In genomic region chr1:234327577-234328164, GRCh38 we compare ENCODE assay signal across 1 cellular context.
TF ChIP-seq lines count a peak whose summit lies in the region.

No MANE protein-coding gene starts in this region.

TF ChIP-seq in HepG2, 621 proteins besides CTCF, POLR2A, EP300 and RAD21 (continued from another document and continues in another):
- TF ChIP-seq ZNF280B (CRISPR knock-in tag; IDR thresholded peaks at IDR 0.05; ENCODE audit: borderline replicate concordance) (no peak), CREB1 (IDR thresholded peaks at IDR 0.05) (no peak), CREB1 (CRISPR knock-in tag; IDR thresholded peaks at IDR 0.05) (peak; percentile 61; the same call in 1 of the 2 replicates), FLYWCH1 (CRISPR knock-in tag; IDR thresholded peaks at IDR 0.05) (no peak), ZNF451 (CRISPR knock-in tag; IDR thresholded peaks at IDR 0.05) (no peak), AGO2 (optimal IDR thresholded peaks at IDR 0.05; ENCODE audit: low read depth, low read length) (no peak), NR1H2 (CRISPR knock-in tag; IDR thresholded peaks at IDR 0.05; ENCODE audit: borderline replicate concordance, low read depth) (no peak), ZNF670 (CRISPR knock-in tag; IDR thresholded peaks at IDR 0.05; ENCODE audit: borderline replicate concordance) (peak; percentile 41; the same call in 1 of the 2 replicates), TFE3 (CRISPR knock-in tag; IDR thresholded peaks at IDR 0.05) (peak; percentile 28; the same call in 1 of the 2 replicates), MBNL3 (CRISPR knock-in tag; conservative IDR thresholded peaks at IDR 0.05) (no peak), ZNF546 (CRISPR knock-in tag; conservative IDR thresholded peaks at IDR 0.05) (no peak), ZXDC (CRISPR knock-in tag; IDR thresholded peaks at IDR 0.05) (no peak), MYC (CRISPR knock-in tag; IDR thresholded peaks at IDR 0.05; ENCODE audit: borderline replicate concordance) (peak; percentile 48; the same call in 1 of the 2 replicates), ZBTB38 (CRISPR knock-in tag; IDR thresholded peaks at IDR 0.05) (peak; percentile 71; the same call in 1 of the 2 replicates), USF2 (IDR thresholded peaks at IDR 0.05; ENCODE audit: low read depth, low read length) (no peak), USF2 (CRISPR knock-in tag; IDR thresholded peaks at IDR 0.05; ENCODE audit: borderline replicate concordance) (no peak), HMG20B (CRISPR knock-in tag; conservative IDR thresholded peaks at IDR 0.05) (0 out of 2 replicates have a peak, but pooled peaks have one; percentile 50), CHD4 (IDR thresholded peaks at IDR 0.05; ENCODE audit: borderline replicate concordance, low read length) (no peak; the same call in 1 of the 2 replicates), ZBTB37 (CRISPR knock-in tag; IDR thresholded peaks at IDR 0.05) (peak; percentile 57; the same call in 1 of the 2 replicates), ZNF431 (CRISPR knock-in tag; IDR thresholded peaks at IDR 0.05; ENCODE audit: borderline replicate concordance, low read depth) (no peak), MIER2 (CRISPR knock-in tag; IDR thresholded peaks at IDR 0.05) (peak; percentile 96), XRCC5 (optimal IDR thresholded peaks at IDR 0.05; ENCODE audit: low read length) (peak; percentile 53), NFIB (CRISPR knock-in tag; IDR thresholded peaks at IDR 0.05; ENCODE audit: borderline replicate concordance) (no peak), NR2F6 (IDR thresholded peaks at IDR 0.05) (peak; percentile 45; the same call in 1 of the 2 replicates), NR2F6 (CRISPR knock-in tag; IDR thresholded peaks at IDR 0.05) (peak; percentile 68; the same call in 1 of the 2 replicates), STAT6 (CRISPR knock-in tag; IDR thresholded peaks at IDR 0.05; ENCODE audit: borderline replicate concordance) (no peak), PHB2 (IDR thresholded peaks at IDR 0.05; ENCODE audit: partially characterized antibody) (no peak), ZNF737 (CRISPR knock-in tag; IDR thresholded peaks at IDR 0.05; ENCODE audit: borderline replicate concordance) (no peak), HIVEP1 (CRISPR knock-in tag; IDR thresholded peaks at IDR 0.05) (peak; percentile 53; the same call in 1 of the 2 replicates), ZNF510 (CRISPR knock-in tag; IDR thresholded peaks at IDR 0.05; ENCODE audit: low read depth) (no peak), ZNF569 (CRISPR knock-in tag; IDR thresholded peaks at IDR 0.05; ENCODE audit: borderline replicate concordance) (no peak), ZBTB1 (CRISPR knock-in tag; IDR thresholded peaks at IDR 0.05; ENCODE audit: borderline replicate concordance) (no peak), HES4 (CRISPR knock-in tag; IDR thresholded peaks at IDR 0.05; ENCODE audit: borderline replicate concordance) (no peak), ZNF33B (CRISPR knock-in tag; IDR thresholded peaks at IDR 0.05) (0 out of 2 replicates have a peak, but pooled peaks have one; percentile 48), ZNF724P (CRISPR knock-in tag; IDR thresholded peaks at IDR 0.05; ENCODE audit: borderline replicate concordance) (no peak), ZNF710 (CRISPR knock-in tag; IDR thresholded peaks at IDR 0.05; ENCODE audit: borderline replicate concordance) (peak; percentile 79; the same call in 1 of the 2 replicates), CSRNP2 (CRISPR knock-in tag; conservative IDR thresholded peaks at IDR 0.05; ENCODE audit: low read depth) (no peak), JUNB (CRISPR knock-in tag; IDR thresholded peaks at IDR 0.05; ENCODE audit: borderline replicate concordance) (no peak), ZNF124 (CRISPR knock-in tag; IDR thresholded peaks at IDR 0.05) (peak; percentile 56; the same call in 1 of the 2 replicates), GLMP (CRISPR knock-in tag; IDR thresholded peaks at IDR 0.05; ENCODE audit: borderline replicate concordance) (no peak), ZNF749 (CRISPR knock-in tag; IDR thresholded peaks at IDR 0.05; ENCODE audit: borderline replicate concordance) (no peak), ZNF232 (CRISPR knock-in tag; IDR thresholded peaks at IDR 0.05; ENCODE audit: borderline replicate concordance) (0 out of 2 replicates have a peak, but pooled peaks have one; percentile 77)
